Comparison of ENCODE assay signal across 1 cellular context in genomic region chr11:125347261-125347585, GRCh38.
TF ChIP-seq lines count a peak whose summit lies in the region.

No MANE protein-coding gene starts in this region.

TF ChIP-seq in H1, 55 proteins besides CTCF, POLR2A, EP300 and RAD21 (continued from another document):
- TF ChIP-seq CHD7 (IDR thresholded peaks at IDR 0.05; ENCODE audit: insufficient replicate concordance, low read length) (no peak), HDAC2 (IDR thresholded peaks at IDR 0.05; ENCODE audit: borderline replicate concordance in 1 of 2, low read depth in 2 of 2, low read length in 2 of 2) (no peak), SP1 (IDR thresholded peaks at IDR 0.05; ENCODE audit: low read depth, low read length) (no peak), CREB1 (IDR thresholded peaks at IDR 0.05) (no peak), TAF1 (IDR thresholded peaks at IDR 0.05; ENCODE audit: low read depth, low read length) (no peak), TAF7 (optimal IDR thresholded peaks at IDR 0.05; ENCODE audit: borderline replicate concordance, low read depth, low read length) (no peak), JUND (IDR thresholded peaks at IDR 0.05; ENCODE audit: low read length) (no peak)
